8 cellular contexts compared by ENCODE assay signal in genomic region chr7:93921607-93922446, GRCh38. TPM values are rescaled to one million over a fixed set of nuclear protein-coding genes. Genes with fewer than 3 reads are reported as not detected.
DNase-seq lines count a peak whose midpoint lies in the region; ATAC-seq and TF ChIP-seq lines count a peak whose summit lies in the region.

TSS of gene GNG11 (plus strand) at chr7:93921735. CDS start at chr7:93922138, 403 bp downstream.

- peak; percentile 72 for DNase-seq in A172 (ENCODE audit: low spot score)
- peak; percentile 33 for DNase-seq in NT2/D1 (ENCODE audit: low read depth, low spot score)
- DNase-seq in astrocyte of the hippocampus (ENCODE audit: low read depth, low spot score): peak; percentile 91
- peak; percentile 26 to 39 for DNase-seq in hippocampal formation (lab: John Stamatoyannopoulos, UW)
- peak; percentile 84 to 90 for DNase-seq in psoas muscle
- no peak for DNase-seq in OCI-M2 (lab: John Stamatoyannopoulos, UW; ENCODE audit: unreplicated experiment)

- H3K9me3 ChIP-seq in NT2/D1 (ENCODE audit: insufficient read depth, low read length): no peaks in the 10 kb centered on the region
- no peaks in the 10 kb centered on the region for H3K9me3 ChIP-seq in psoas muscle

- H3K9ac ChIP-seq in NT2/D1 (ENCODE audit: insufficient read length, low read depth): peak within 1 kb of the TSS; percentile 70

- ATAC-seq in GM18505 (IDR thresholded peaks at IDR 0.05; ENCODE audit: unreplicated experiment) (peak; percentile 92), HG02852 (IDR thresholded peaks at IDR 0.05; ENCODE audit: unreplicated experiment) (peak; percentile 93), psoas muscle (peak; percentile 65 to 88 (median 80))

- no peaks in the 10 kb centered on the region for H3K4me1 ChIP-seq in NT2/D1 (ENCODE audit: insufficient read depth, insufficient read length)
- H3K4me1 ChIP-seq in psoas muscle: no peaks in the 10 kb centered on the region

- H3K27me3 ChIP-seq in NT2/D1 (ENCODE audit: insufficient read depth, insufficient read length) (no peaks in the 10 kb centered on the region), psoas muscle (ENCODE audit: insufficient read depth in 3 of 3, low read length in 2 of 3) (peaks cover 0 to 11% (median 0%) of the 10 kb centered on the region in 3 donors)

- TF ChIP-seq POLR2A in GM18505 (IDR thresholded peaks at IDR 0.05; ENCODE audit: borderline replicate concordance, extremely low read depth, insufficient read depth, insufficient read length): no peak

- H3K36me3 ChIP-seq in NT2/D1 (ENCODE audit: insufficient read depth, insufficient read length, low read length) (peaks cover 4% of the 10 kb centered on the region), psoas muscle (ENCODE audit: insufficient read depth in 1 of 2, low read depth in 1 of 2) (peaks cover 0 to 9% of the 10 kb centered on the region in 2 donors)

- H3K4me3 ChIP-seq in NT2/D1 (ENCODE audit: insufficient read length, low read depth): peak within 1 kb of the TSS; percentile 46
- peak within 1 kb of the TSS; percentile 63 for H3K4me3 ChIP-seq in psoas muscle

- peak within 1 kb of the TSS; percentile 69 for H3K27ac ChIP-seq in psoas muscle

- 0 to 1% (median 0%) methylated on average over 38 of the region's 38 CpGs for WGBS in psoas muscle, 3 donors

- intact Hi-C loops in psoas muscle (cut with DNase I): no loop called here

- no peak for TF ChIP-seq CTCF in psoas muscle (IDR thresholded peaks at IDR 0.05)

RNA-seq across cellular contexts. Expression of gene GNG11, which starts in this region (rescaled TPM):
- 24.1 and 27.9 TPM in 2 replicates for total RNA-seq in A172 (2014; rRNA removed; shearing (Covaris generic))
- 10 to 100 TPM in 1 of 4 donors, 1 to 10 TPM in 3; 6.3 to 11.0 (median 9.0) TPM for total RNA-seq in psoas muscle
- 10 to 100 TPM in 2 of 3 donors, 1 to 10 TPM in 1; 9.1 to 15.8 (median 15.2) TPM for polyA plus RNA-seq in psoas muscle
